ENCODE assay signal across 1 cellular context in the genomic region with DNA sequence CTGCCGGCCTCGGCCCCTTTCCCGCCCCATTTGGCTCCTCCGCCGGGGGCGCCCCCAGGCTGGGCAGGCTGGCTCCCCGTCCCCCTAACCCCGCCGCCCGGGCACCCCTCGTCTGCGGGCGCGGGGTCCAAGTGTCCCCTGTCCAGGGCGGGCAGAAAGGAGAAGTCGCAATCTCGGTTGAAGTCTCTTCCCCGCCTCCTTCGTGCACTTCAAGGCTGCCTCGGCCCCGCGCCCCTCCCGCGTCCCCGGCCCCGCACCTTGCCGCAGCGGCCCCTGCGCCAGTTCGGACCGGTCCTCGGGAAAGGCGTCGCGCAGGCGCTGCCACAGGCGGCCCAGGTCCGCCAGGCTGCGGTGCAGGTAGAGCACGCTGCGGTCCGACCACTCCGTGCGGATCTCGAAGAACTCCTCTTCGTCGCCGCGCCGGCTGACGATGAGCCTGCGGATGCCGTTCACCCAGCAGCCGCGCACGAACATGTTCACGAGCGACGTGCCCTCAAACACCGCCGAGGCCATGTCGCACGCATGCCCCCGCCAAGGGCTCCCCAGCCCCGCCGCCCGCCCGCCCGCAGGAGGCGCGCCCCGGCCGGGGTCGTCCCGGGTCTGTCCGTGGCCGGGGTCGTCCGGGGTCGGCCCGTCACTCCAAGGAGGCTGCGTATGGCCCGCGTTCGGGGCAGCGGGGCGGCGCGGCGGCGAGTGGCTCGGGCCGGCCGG.
TF ChIP-seq lines count a peak whose summit lies in the region.

A gene with protein sequence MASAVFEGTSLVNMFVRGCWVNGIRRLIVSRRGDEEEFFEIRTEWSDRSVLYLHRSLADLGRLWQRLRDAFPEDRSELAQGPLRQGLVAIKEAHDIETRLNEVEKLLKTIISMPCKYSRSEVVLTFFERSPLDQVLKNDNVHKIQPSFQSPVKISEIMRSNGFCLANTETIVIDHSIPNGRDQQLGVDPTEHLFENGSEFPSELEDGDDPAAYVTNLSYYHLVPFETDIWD (minus strand): TSS at position 695 of the 711 bp plus-strand sequence. CDS start 182 bp downstream, at position 513.

TF ChIP-seq in HepG2, 621 proteins besides CTCF, POLR2A, EP300 and RAD21 (continued from another document and continues in another):
- TF ChIP-seq MEF2D (CRISPR knock-in tag; IDR thresholded peaks at IDR 0.05): no peak
- TF ChIP-seq SMARCE1 (IDR thresholded peaks at IDR 0.05; ENCODE audit: borderline replicate concordance): 0 out of 2 replicates have a peak, but pooled peaks have one; percentile 44
- no peak for TF ChIP-seq JUN (CRISPR knock-in tag; IDR thresholded peaks at IDR 0.05)
- no peak for TF ChIP-seq POLR2G (IDR thresholded peaks at IDR 0.05; ENCODE audit: low read depth, low read length)
- no peak for TF ChIP-seq ZNF33A (CRISPR knock-in tag; IDR thresholded peaks at IDR 0.05; ENCODE audit: borderline replicate concordance)
- TF ChIP-seq BRD4 (CRISPR knock-in tag; IDR thresholded peaks at IDR 0.05): peak; percentile 82
- TF ChIP-seq ZNF329 (CRISPR knock-in tag; IDR thresholded peaks at IDR 0.05; ENCODE audit: low read depth): no peak
- TF ChIP-seq, protein P1, sequence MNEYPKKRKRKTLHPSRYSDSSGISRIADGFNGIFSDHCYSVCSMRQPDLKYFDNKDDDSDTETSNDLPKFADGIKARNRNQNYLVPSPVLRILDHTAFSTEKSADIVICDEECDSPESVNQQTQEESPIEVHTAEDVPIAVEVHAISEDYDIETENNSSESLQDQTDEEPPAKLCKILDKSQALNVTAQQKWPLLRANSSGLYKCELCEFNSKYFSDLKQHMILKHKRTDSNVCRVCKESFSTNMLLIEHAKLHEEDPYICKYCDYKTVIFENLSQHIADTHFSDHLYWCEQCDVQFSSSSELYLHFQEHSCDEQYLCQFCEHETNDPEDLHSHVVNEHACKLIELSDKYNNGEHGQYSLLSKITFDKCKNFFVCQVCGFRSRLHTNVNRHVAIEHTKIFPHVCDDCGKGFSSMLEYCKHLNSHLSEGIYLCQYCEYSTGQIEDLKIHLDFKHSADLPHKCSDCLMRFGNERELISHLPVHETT (CRISPR knock-in tag; conservative IDR thresholded peaks at IDR 0.05): no peak
- no peak for TF ChIP-seq ETV6 (CRISPR knock-in tag; conservative IDR thresholded peaks at IDR 0.05)
- TF ChIP-seq ARNT2 (CRISPR knock-in tag; IDR thresholded peaks at IDR 0.05; ENCODE audit: low read depth): peak; percentile 38
- no peak for TF ChIP-seq ZBTB37 (CRISPR knock-in tag; IDR thresholded peaks at IDR 0.05)
- TF ChIP-seq NKX3-1 (CRISPR knock-in tag; IDR thresholded peaks at IDR 0.05): peak; percentile 35; the same call in 1 of the 2 replicates
- no peak for TF ChIP-seq CBX5 (CRISPR knock-in tag; IDR thresholded peaks at IDR 0.05; ENCODE audit: borderline replicate concordance)
- peak; percentile 61; the same call in 1 of the 2 replicates for TF ChIP-seq ARHGAP35 (CRISPR knock-in tag; IDR thresholded peaks at IDR 0.05; ENCODE audit: borderline replicate concordance)
- no peak for TF ChIP-seq GTF2F1 (IDR thresholded peaks at IDR 0.05; ENCODE audit: low read length)
- TF ChIP-seq HES4 (CRISPR knock-in tag; IDR thresholded peaks at IDR 0.05; ENCODE audit: borderline replicate concordance): peak; percentile 92
- no peak for TF ChIP-seq CBX2 (IDR thresholded peaks at IDR 0.05; ENCODE audit: low read depth, low read length)
- TF ChIP-seq CBX2 (CRISPR knock-in tag; IDR thresholded peaks at IDR 0.05; ENCODE audit: low read depth): 0 out of 2 replicates have a peak, but pooled peaks have one; percentile 11
- 0 out of 2 replicates have a peak, but pooled peaks have one; percentile 6 for TF ChIP-seq MYC (CRISPR knock-in tag; IDR thresholded peaks at IDR 0.05; ENCODE audit: borderline replicate concordance)
- TF ChIP-seq, protein P2, sequence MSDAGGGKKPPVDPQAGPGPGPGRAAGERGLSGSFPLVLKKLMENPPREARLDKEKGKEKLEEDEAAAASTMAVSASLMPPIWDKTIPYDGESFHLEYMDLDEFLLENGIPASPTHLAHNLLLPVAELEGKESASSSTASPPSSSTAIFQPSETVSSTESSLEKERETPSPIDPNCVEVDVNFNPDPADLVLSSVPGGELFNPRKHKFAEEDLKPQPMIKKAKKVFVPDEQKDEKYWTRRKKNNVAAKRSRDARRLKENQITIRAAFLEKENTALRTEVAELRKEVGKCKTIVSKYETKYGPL (CRISPR knock-in tag; IDR thresholded peaks at IDR 0.05): no peak
- no peak for TF ChIP-seq ZNF234 (CRISPR knock-in tag; conservative IDR thresholded peaks at IDR 0.05)
- TF ChIP-seq IKZF5 (CRISPR knock-in tag; IDR thresholded peaks at IDR 0.05): no peak
- TF ChIP-seq SRSF1 (optimal IDR thresholded peaks at IDR 0.05; ENCODE audit: low read depth, low read length): no peak
- peak; percentile 43; the same call in 1 of the 2 replicates for TF ChIP-seq GPN1 (CRISPR knock-in tag; IDR thresholded peaks at IDR 0.05; ENCODE audit: borderline replicate concordance)
- TF ChIP-seq, protein P3, sequence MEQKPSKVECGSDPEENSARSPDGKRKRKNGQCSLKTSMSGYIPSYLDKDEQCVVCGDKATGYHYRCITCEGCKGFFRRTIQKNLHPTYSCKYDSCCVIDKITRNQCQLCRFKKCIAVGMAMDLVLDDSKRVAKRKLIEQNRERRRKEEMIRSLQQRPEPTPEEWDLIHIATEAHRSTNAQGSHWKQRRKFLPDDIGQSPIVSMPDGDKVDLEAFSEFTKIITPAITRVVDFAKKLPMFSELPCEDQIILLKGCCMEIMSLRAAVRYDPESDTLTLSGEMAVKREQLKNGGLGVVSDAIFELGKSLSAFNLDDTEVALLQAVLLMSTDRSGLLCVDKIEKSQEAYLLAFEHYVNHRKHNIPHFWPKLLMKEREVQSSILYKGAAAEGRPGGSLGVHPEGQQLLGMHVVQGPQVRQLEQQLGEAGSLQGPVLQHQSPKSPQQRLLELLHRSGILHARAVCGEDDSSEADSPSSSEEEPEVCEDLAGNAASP (CRISPR knock-in tag; IDR thresholded peaks at IDR 0.05; ENCODE audit: borderline replicate concordance): no peak; the same call in 1 of the 2 replicates
- no peak for TF ChIP-seq ZBTB34 (CRISPR knock-in tag; IDR thresholded peaks at IDR 0.05)
- no peak for TF ChIP-seq ZNF101 (CRISPR knock-in tag; IDR thresholded peaks at IDR 0.05; ENCODE audit: borderline replicate concordance, low read depth)
- TF ChIP-seq NFIB (CRISPR knock-in tag; IDR thresholded peaks at IDR 0.05; ENCODE audit: borderline replicate concordance): no peak
- no peak; the same call in 1 of the 2 replicates for TF ChIP-seq ZNF574 (CRISPR knock-in tag; IDR thresholded peaks at IDR 0.05)
- TF ChIP-seq ZNF225 (CRISPR knock-in tag; IDR thresholded peaks at IDR 0.05): peak; percentile 86; the same call in 1 of the 2 replicates
- TF ChIP-seq ZNF558 (CRISPR knock-in tag; IDR thresholded peaks at IDR 0.05; ENCODE audit: borderline replicate concordance): peak; percentile 90; the same call in 1 of the 2 replicates
- TF ChIP-seq ZNF496 (CRISPR knock-in tag; IDR thresholded peaks at IDR 0.05; ENCODE audit: insufficient replicate concordance): no peak
- TF ChIP-seq, protein P4, sequence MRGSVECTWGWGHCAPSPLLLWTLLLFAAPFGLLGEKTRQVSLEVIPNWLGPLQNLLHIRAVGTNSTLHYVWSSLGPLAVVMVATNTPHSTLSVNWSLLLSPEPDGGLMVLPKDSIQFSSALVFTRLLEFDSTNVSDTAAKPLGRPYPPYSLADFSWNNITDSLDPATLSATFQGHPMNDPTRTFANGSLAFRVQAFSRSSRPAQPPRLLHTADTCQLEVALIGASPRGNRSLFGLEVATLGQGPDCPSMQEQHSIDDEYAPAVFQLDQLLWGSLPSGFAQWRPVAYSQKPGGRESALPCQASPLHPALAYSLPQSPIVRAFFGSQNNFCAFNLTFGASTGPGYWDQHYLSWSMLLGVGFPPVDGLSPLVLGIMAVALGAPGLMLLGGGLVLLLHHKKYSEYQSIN (CRISPR knock-in tag; IDR thresholded peaks at IDR 0.05; ENCODE audit: borderline replicate concordance): no peak
- no peak for TF ChIP-seq HMG20A (CRISPR knock-in tag; IDR thresholded peaks at IDR 0.05; ENCODE audit: borderline replicate concordance)
- 0 out of 2 replicates have a peak, but pooled peaks have one; percentile 12 for TF ChIP-seq CHCHD3 (CRISPR knock-in tag; IDR thresholded peaks at IDR 0.05)
- TF ChIP-seq ZBTB21 (CRISPR knock-in tag; IDR thresholded peaks at IDR 0.05): no peak
- TF ChIP-seq EED (CRISPR knock-in tag; IDR thresholded peaks at IDR 0.05): peak; percentile 90; the same call in 1 of the 2 replicates
- TF ChIP-seq DNMT3B (CRISPR knock-in tag; conservative IDR thresholded peaks at IDR 0.05): no peak
- no peak for TF ChIP-seq POGZ (CRISPR knock-in tag; IDR thresholded peaks at IDR 0.05)
- TF ChIP-seq ZIK1 (CRISPR knock-in tag; IDR thresholded peaks at IDR 0.05; ENCODE audit: borderline replicate concordance, low read depth): peak; percentile 70; the same call in 1 of the 2 replicates
- peak; percentile 90 for TF ChIP-seq PREB (CRISPR knock-in tag; IDR thresholded peaks at IDR 0.05)
- no peak for TF ChIP-seq NFYC (CRISPR knock-in tag; IDR thresholded peaks at IDR 0.05)
- no peak for TF ChIP-seq SATB2 (CRISPR knock-in tag; IDR thresholded peaks at IDR 0.05)
- TF ChIP-seq FOXO1 (CRISPR knock-in tag; IDR thresholded peaks at IDR 0.05): no peak
- TF ChIP-seq KAT8 (CRISPR knock-in tag; IDR thresholded peaks at IDR 0.05): no peak
- no peak for TF ChIP-seq BRF2 (CRISPR knock-in tag; IDR thresholded peaks at IDR 0.05)
- 0 out of 2 replicates have a peak, but pooled peaks have one; percentile 20 for TF ChIP-seq AKAP8 (CRISPR knock-in tag; IDR thresholded peaks at IDR 0.05)
- no peak for TF ChIP-seq YY1 (IDR thresholded peaks at IDR 0.05; ENCODE audit: insufficient read depth, insufficient replicate concordance, low read depth, low read length)
- no peak for TF ChIP-seq ZNF792 (CRISPR knock-in tag; IDR thresholded peaks at IDR 0.05)
- no peak for TF ChIP-seq MED1 (CRISPR knock-in tag; IDR thresholded peaks at IDR 0.05)
- TF ChIP-seq PAX8 (CRISPR knock-in tag; IDR thresholded peaks at IDR 0.05; ENCODE audit: borderline replicate concordance): no peak
- TF ChIP-seq KDM5A (IDR thresholded peaks at IDR 0.05; ENCODE audit: borderline replicate concordance, low read length): no peak
